10 cellular contexts compared by ENCODE assay signal in genomic region chr20:46084805-46085792, GRCh38. TPM values are rescaled to one million over a fixed set of nuclear protein-coding genes. Genes with fewer than 3 reads are reported as not detected.
DNase-seq lines count a peak whose midpoint lies in the region; ATAC-seq, FAIRE-seq and TF ChIP-seq lines count a peak whose summit lies in the region.
"Had no signal": no experiment of that assay in that cellular context is flagged by ENCODE, and none has a peak within 500 bp of the region (broad histone marks: within the 10 kb centered on the region; RNA-seq: fewer than 3 reads in every experiment).

No MANE protein-coding gene starts in this region.

- POLR2A ChIA-PET in IMR-90 (lab: Charles Lee; ENCODE audit: unreplicated experiment): no interaction called here
- POLR2A ChIA-PET in HepG2 (lab: Yijun Ruan, JAX): no interaction called here

- H4K5ac ChIP-seq in IMR-90 (ENCODE audit: low read depth, low read length): no peak overlapping the region

- peak in 1 of 2 experiments; percentile 48; a peak in 2 of 4 replicates for TF ChIP-seq EP300 in HepG2 (IDR thresholded peaks at IDR 0.05; ENCODE audit: low read depth in 2 of 2, low read length in 2 of 2)
- no peak for TF ChIP-seq EP300 in HepG2 (CRISPR knock-in tag; IDR thresholded peaks at IDR 0.05; ENCODE audit: borderline replicate concordance)
- TF ChIP-seq EP300 in suprapubic skin (IDR thresholded peaks at IDR 0.05): no peak

- peaks cover 73% of the 10 kb centered on the region for H4K20me1 ChIP-seq in IMR-90 (ENCODE audit: insufficient read depth, low read length)
- peaks cover 79% of the 10 kb centered on the region for H4K20me1 ChIP-seq in HepG2 (ENCODE audit: insufficient read depth, low read length)

- in situ Hi-C loops in IMR-90 (cut with MboI; ENCODE audit: low sequenced_read_pairs) (no loop called here), HepG2 (cut with HindIII; ENCODE audit: extremely low pct_ligation_motif_present, low pct_unique_long_range_greater_than_20kb) (loop anchor here (5.0 kb wide), 1 partner anchor 63 kb away; no protein-coding TSS in a partner anchor)

- BruUV-seq in IMR-90 (replicated peaks; lab: Mats Ljungman, UMichigan) (no TSS peak), HepG2 (replicated peaks; lab: Mats Ljungman, UMichigan) (no TSS peak)

- H3K27ac ChIP-seq in IMR-90 (ENCODE audit: insufficient read depth, low read length) (no peak overlapping the region), HepG2 (ENCODE audit: extremely low read length, insufficient read depth, low read length) (no peak overlapping the region), suprapubic skin (no peak overlapping the region)

- H3K4me2 ChIP-seq in IMR-90 (ENCODE audit: low read depth, low read length) (peak overlapping the region; percentile 65), HepG2 (ENCODE audit: low read depth, low read length) (peak overlapping the region; percentile 16; the same call in 1 of the 2 replicates)

- H2BK20ac ChIP-seq in IMR-90 (ENCODE audit: low read depth, low read length): no peak overlapping the region

- peak; percentile 25 for DNase-seq in AG20443 (ENCODE audit: low spot score)
- peak; percentile 42 for DNase-seq in IMR-90
- DNase-seq in SHP77 (lab: John Stamatoyannopoulos, UW): peak; percentile 13 to 24
- DNase-seq in HepG2 (ENCODE audit: low spot score): peak; percentile 73
- no peak for DNase-seq in HK-2 (ENCODE audit: unreplicated experiment)
- DNase-seq in medulla oblongata (ENCODE audit: extremely low spot score): no peak
- no peak for DNase-seq in suprapubic skin (ENCODE audit: low spot score in 2 of 2)
- DNase-seq: kidney; stimulated activated CD4-positive, alpha-beta T cell treated with anti-CD3 and anti-CD28 coated beads, Interleukin-12 subunit alpha, Interleukin-12 subunit beta, amount 100 ng/mL, for 4 hours had no signal

- H3K4me1 ChIP-seq in IMR-90 (ENCODE audit: control insufficient read depth, insufficient read depth, low read length) (peaks cover 7% of the 10 kb centered on the region), HepG2 (ENCODE audit: insufficient read depth, low read length) (peaks cover 46% of the 10 kb centered on the region), suprapubic skin (peaks cover 68% of the 10 kb centered on the region)

- H3K9ac ChIP-seq in IMR-90 (ENCODE audit: low read depth, low read length) (no peak overlapping the region), HepG2 (ENCODE audit: insufficient read depth, low read depth, low read length) (no peak overlapping the region)

- no peak overlapping the region for H2AK9ac ChIP-seq in IMR-90 (replicated peaks; ENCODE audit: low read depth, low read length, poor library complexity)

- H3K56ac ChIP-seq in IMR-90 (ENCODE audit: extremely low read depth, insufficient read depth, low read length): no peak overlapping the region

- TF ChIP-seq RAD21 in IMR-90 (IDR thresholded peaks at IDR 0.05; ENCODE audit: low read length): no peak
- TF ChIP-seq RAD21 in HepG2 (CRISPR knock-in tag; IDR thresholded peaks at IDR 0.05): no peak

- H4K8ac ChIP-seq in IMR-90 (ENCODE audit: low read depth in 2 of 2, low read length in 2 of 2): no peak overlapping the region

- H3K4me3 ChIP-seq in IMR-90 (ENCODE audit: insufficient read depth, low read depth, low read length) (no peak overlapping the region), HepG2 (replicated peaks in 1 of 3; ENCODE audit: insufficient read depth in 1 of 3, low read depth in 2 of 3, low read length in 3 of 3) (no peak overlapping the region), suprapubic skin (no peak overlapping the region)

- no peaks in the 10 kb centered on the region for H3K27me3 ChIP-seq in IMR-90 (ENCODE audit: control insufficient read depth, insufficient read depth, low read length)
- H3K27me3 ChIP-seq in HepG2 (ENCODE audit: control insufficient read depth in 1 of 2, insufficient read depth in 2 of 2, low read length in 2 of 2): no peaks in the 10 kb centered on the region; a peak in 1 of 5 replicates
- H3K27me3 ChIP-seq in suprapubic skin: no peaks in the 10 kb centered on the region

- peaks cover 17 to 55% of the 10 kb centered on the region in 2 experiments for H3K79me1 ChIP-seq in IMR-90 (ENCODE audit: low read depth in 1 of 2, low read length in 2 of 2)

- TF ChIP-seq CTCF in IMR-90 (conservative IDR thresholded peaks at IDR 0.05; ENCODE audit: low read depth, low read length) (no peak), HepG2 (CRISPR knock-in tag; IDR thresholded peaks at IDR 0.05) (no peak), suprapubic skin (IDR thresholded peaks at IDR 0.05) (no peak)

- H3K36me3 ChIP-seq in IMR-90 (ENCODE audit: control insufficient read depth, insufficient read depth, low read length) (no peaks in the 10 kb centered on the region), HepG2 (replicated peaks in 1 of 2; ENCODE audit: control insufficient read depth in 1 of 2, insufficient read depth in 2 of 2, low read length in 2 of 2) (peaks cover 0 to 1% of the 10 kb centered on the region in 2 experiments; a peak in 2 of 5 replicates), suprapubic skin (no peaks in the 10 kb centered on the region)

- H3K9me1 ChIP-seq in IMR-90 (ENCODE audit: insufficient read depth, low read length): peaks cover 10% of the 10 kb centered on the region; the same call in 1 of the 2 replicates

- no peak overlapping the region for H2AK5ac ChIP-seq in IMR-90 (ENCODE audit: low read depth, low read length)

- H3K14ac ChIP-seq in IMR-90 (replicated peaks; ENCODE audit: low read depth, low read length): no peak overlapping the region

- dilution Hi-C loops in IMR-90 (cut with HindIII; ENCODE audit: low sequenced_read_pairs, unreplicated experiment): no loop called here

- peak overlapping the region; percentile 42 for H2BK5ac ChIP-seq in IMR-90 (ENCODE audit: low read depth, low read length, poor library complexity, severe bottlenecking)

- H2BK15ac ChIP-seq in IMR-90 (ENCODE audit: low read depth, low read length): no peak overlapping the region

- no peak for FAIRE-seq in HepG2 (lab: Jason Lieb, UNC)
- FAIRE-seq: kidney had no signal

- H3K79me2 ChIP-seq in HepG2 (ENCODE audit: insufficient read depth, low read length): peaks cover 93% of the 10 kb centered on the region

- CTCF ChIA-PET in IMR-90 (lab: Yijun Ruan, JAX): no interaction called here
- CTCF ChIA-PET in HepG2 (lab: Yijun Ruan, JAX; ENCODE audit: low intra/inter-chr PET ratio, low total read pairs): interaction anchor here (4.9 kb wide), 1 partner anchor 71 kb away, joined by 27 read pairs; no protein-coding TSS in a partner anchor

- H2AFZ ChIP-seq in IMR-90 (replicated peaks; ENCODE audit: low read length, poor library complexity) (no peak overlapping the region), HepG2 (ENCODE audit: low read length) (no peak overlapping the region)

- H3K23ac ChIP-seq in IMR-90 (ENCODE audit: low read depth, low read length): no peak overlapping the region

- no peak overlapping the region for H3K4ac ChIP-seq in IMR-90 (ENCODE audit: low read depth, low read length)

- no peak for ATAC-seq in IMR-90 (ENCODE audit: low read depth)
- ATAC-seq in HepG2: no peak
- ATAC-seq in HG02678 (IDR thresholded peaks at IDR 0.05; ENCODE audit: unreplicated experiment): no peak

- H3K18ac ChIP-seq in IMR-90 (ENCODE audit: low read depth, low read length): no peak overlapping the region

- H3K9me3 ChIP-seq in IMR-90 (ENCODE audit: control insufficient read depth, insufficient read depth, low read length) (no peaks in the 10 kb centered on the region), HepG2 (ENCODE audit: low read length) (no peaks in the 10 kb centered on the region), suprapubic skin (no peaks in the 10 kb centered on the region)

- 82% methylated on average over 3 of the region's 6 CpGs; no CpG with 5 or more reads in 1 of the 2 experiments for WGBS in IMR-90 (ENCODE audit: extremely low coverage in 2 of 2, insufficient read length in 1 of 2), 2 experiments
- WGBS in HepG2 (ENCODE audit: low lambda C conversion rate): 68% methylated on average over 6 of the region's 6 CpGs
- WGBS in suprapubic skin: 59% methylated on average over 6 of the region's 6 CpGs

- no peak for TF ChIP-seq POLR2A in IMR-90 (IDR thresholded peaks at IDR 0.05; ENCODE audit: low read depth, low read length)
- 0 out of 4 replicates have a peak, but pooled peaks of 1 of the 2 experiments have one; percentile 12 for TF ChIP-seq POLR2A in HepG2 (IDR thresholded peaks at IDR 0.05; ENCODE audit: insufficient read depth in 1 of 2, low read depth in 2 of 2, low read length in 2 of 2)
- no peak for TF ChIP-seq POLR2A in suprapubic skin (IDR thresholded peaks at IDR 0.05)

- H4K91ac ChIP-seq in IMR-90 (ENCODE audit: insufficient read depth, low read depth, low read length): no peak overlapping the region

- intact Hi-C loops in IMR-90 (cut with micrococcal nuclease): loop anchor here (2.0 to 10.0 kb wide), 4 partner anchors 14 to 310 kb away; partner anchors contain the start of gene ZNF335
- intact Hi-C loops in HepG2 (cut with micrococcal nuclease; ENCODE audit: unreplicated experiment): loop anchor here (5.0 kb wide), 1 partner anchor 113 kb away; the partner anchor contains the start of gene ZNF335

- H2BK120ac ChIP-seq in IMR-90 (ENCODE audit: low read depth, low read length): no peak overlapping the region

RNA-seq across cellular contexts. Expression of gene NCOA5, which starts 4.7 kb away (rescaled TPM):
- total RNA-seq in IMR-90 (2012; rRNA removed): 20.6 and 22.5 TPM in 2 replicates
- polyA plus RNA-seq in IMR-90 (2012; rRNA removed): 17.0 and 17.4 TPM in 2 replicates
- polyA plus RNA-seq in IMR-90 (2012; cell fraction: cytosol; rRNA removed): 9.2 and 9.5 TPM in 2 replicates
- polyA plus RNA-seq in IMR-90 (2012; cell fraction: nucleus; rRNA removed; ENCODE audit: low replicate concordance): 20.7 and 35.7 TPM in 2 replicates
- 28.4 and 37.7 TPM in 2 replicates for total RNA-seq in HepG2 (2016; rRNA removed; fragmentation: Illumina TruSeq; extraction: Trizol)
- total RNA-seq in HepG2 (2016; cell fraction: cytosol; rRNA removed; fragmentation: Illumina TruSeq; extraction: Trizol; ENCODE audit: low read depth): 5.3 and 5.8 TPM in 2 replicates
- total RNA-seq in HepG2 (2016; cell fraction: insoluble cytoplasmic fraction; rRNA removed; fragmentation: Illumina TruSeq; extraction: Trizol): 27.1 and 29.5 TPM in 2 replicates
- 12.8 and 13.5 TPM in 2 replicates for total RNA-seq in HepG2 (2016; cell fraction: membrane; rRNA removed; fragmentation: Illumina TruSeq; extraction: Trizol)
- 18.5 and 23.8 TPM in 2 replicates for total RNA-seq in HepG2 (2016; cell fraction: nucleus; rRNA removed; fragmentation: Illumina TruSeq; extraction: Trizol)
- polyA plus RNA-seq in HepG2 (2011; rRNA removed): 16.5 and 17.5 TPM in 2 replicates
- polyA plus RNA-seq in HepG2 (2011; cell fraction: cytosol; rRNA removed): 11.8 and 14.3 TPM in 2 replicates
- polyA plus RNA-seq in HepG2 (2011; cell fraction: nucleus; rRNA removed): 22.9 and 23.8 TPM in 2 replicates
- polyA plus RNA-seq in HepG2 (2012): 17.3 and 18.5 TPM in 2 replicates
- polyA plus RNA-seq in HepG2 (2016; cell fraction: cytosol; fragmentation: Illumina TruSeq; extraction: Trizol; ENCODE audit: low read depth): 3.4 and 3.9 TPM in 2 replicates
- polyA plus RNA-seq in HepG2 (2016; cell fraction: insoluble cytoplasmic fraction; fragmentation: Illumina TruSeq; extraction: Trizol; ENCODE audit: low read depth): 39.8 and 50.1 TPM in 2 replicates
- 9.4 and 9.8 TPM in 2 replicates for polyA plus RNA-seq in HepG2 (2016; cell fraction: membrane; fragmentation: Illumina TruSeq; extraction: Trizol; ENCODE audit: low read depth)
- polyA plus RNA-seq in HepG2 (2016; cell fraction: nucleus; fragmentation: Illumina TruSeq; extraction: Trizol; ENCODE audit: insufficient read depth, low read depth): 57.0 and 60.2 TPM in 2 replicates
- 16.8 and 41.9 TPM in 2 replicates for polyA minus RNA-seq in HepG2 (2011; rRNA and poly(A)+ RNA removed; ENCODE audit: low replicate concordance)
- polyA minus RNA-seq in HepG2 (2011; cell fraction: cytosol; rRNA and poly(A)+ RNA removed): 10.9 and 12.0 TPM in 2 replicates
- polyA minus RNA-seq in HepG2 (2011; cell fraction: nucleus; rRNA and poly(A)+ RNA removed): 17.4 TPM in 2 replicates
- 10 to 100 TPM; 23.2 to 30.1 (median 25.2) TPM for total RNA-seq in suprapubic skin

RNA-seq across cellular contexts. Expression of gene CD40, which starts 33.0 kb away (rescaled TPM):
- total RNA-seq in IMR-90 (2012; rRNA removed) (0.28 and 0.36 TPM in 2 replicates), HepG2 (2016; rRNA removed; fragmentation: Illumina TruSeq; extraction: Trizol) (2.2 and 4.6 TPM in 2 replicates), suprapubic skin (10 to 100 TPM; 12.9 to 30.6 (median 17.2) TPM)
- polyA plus RNA-seq in IMR-90 (2012; rRNA removed) (0.52 and 0.92 TPM in 2 replicates), HepG2 (2011; rRNA removed) (13.4 TPM in 2 replicates)
- 0.62 and 1.2 TPM in 2 replicates for polyA plus RNA-seq in IMR-90 (2012; cell fraction: cytosol; rRNA removed)
- 1.1 and 1.6 TPM in 2 replicates for polyA plus RNA-seq in IMR-90 (2012; cell fraction: nucleus; rRNA removed; ENCODE audit: low replicate concordance)
- total RNA-seq in HepG2 (2016; cell fraction: cytosol; rRNA removed; fragmentation: Illumina TruSeq; extraction: Trizol; ENCODE audit: low read depth): 1.6 and 2.0 TPM in 2 replicates
- 2.5 and 4.5 TPM in 2 replicates for total RNA-seq in HepG2 (2016; cell fraction: insoluble cytoplasmic fraction; rRNA removed; fragmentation: Illumina TruSeq; extraction: Trizol)
- 2.7 and 3.4 TPM in 2 replicates for total RNA-seq in HepG2 (2016; cell fraction: membrane; rRNA removed; fragmentation: Illumina TruSeq; extraction: Trizol)
- total RNA-seq in HepG2 (2016; cell fraction: nucleus; rRNA removed; fragmentation: Illumina TruSeq; extraction: Trizol): 4.5 and 5.3 TPM in 2 replicates
- polyA plus RNA-seq in HepG2 (2011; cell fraction: cytosol; rRNA removed): 10.3 and 14.5 TPM in 2 replicates
- polyA plus RNA-seq in HepG2 (2011; cell fraction: nucleus; rRNA removed): 11.5 and 13.3 TPM in 2 replicates
- 5.5 and 6.2 TPM in 2 replicates for polyA plus RNA-seq in HepG2 (2012)
- 1.8 and 2.2 TPM in 2 replicates for polyA plus RNA-seq in HepG2 (2016; cell fraction: cytosol; fragmentation: Illumina TruSeq; extraction: Trizol; ENCODE audit: low read depth)
- 2.2 and 2.6 TPM in 2 replicates for polyA plus RNA-seq in HepG2 (2016; cell fraction: insoluble cytoplasmic fraction; fragmentation: Illumina TruSeq; extraction: Trizol; ENCODE audit: low read depth)
- 1.6 and 2.6 TPM in 2 replicates for polyA plus RNA-seq in HepG2 (2016; cell fraction: membrane; fragmentation: Illumina TruSeq; extraction: Trizol; ENCODE audit: low read depth)
- 7.9 and 9.2 TPM in 2 replicates for polyA plus RNA-seq in HepG2 (2016; cell fraction: nucleus; fragmentation: Illumina TruSeq; extraction: Trizol; ENCODE audit: insufficient read depth, low read depth)
- polyA minus RNA-seq in HepG2 (2011; rRNA and poly(A)+ RNA removed; ENCODE audit: low replicate concordance): 0.70 and 6.5 TPM in 2 replicates
- polyA minus RNA-seq in HepG2 (2011; cell fraction: cytosol; rRNA and poly(A)+ RNA removed): 3.3 and 4.0 TPM in 2 replicates
- polyA minus RNA-seq in HepG2 (2011; cell fraction: nucleus; rRNA and poly(A)+ RNA removed): 4.8 and 5.8 TPM in 2 replicates

RNA-seq across cellular contexts. Expression of gene SLC12A5, which starts 56.1 kb away (rescaled TPM):
- total RNA-seq in IMR-90 (2012; rRNA removed) (not detected in 2 replicates), HepG2 (2016; rRNA removed; fragmentation: Illumina TruSeq; extraction: Trizol) (5.3 and 5.4 TPM in 2 replicates), suprapubic skin (under 1 TPM in 1 of 4 donors, not detected in 3; 0.40 TPM)
- polyA plus RNA-seq in IMR-90 (2012; rRNA removed) (2.2 and 3.4 TPM in 2 replicates), HepG2 (2011; rRNA removed) (4.3 and 5.6 TPM in 2 replicates)
- polyA plus RNA-seq in IMR-90 (2012; cell fraction: cytosol; rRNA removed): 11.3 and 18.7 TPM in 2 replicates
- 0.50 and 1.8 TPM in 2 replicates for polyA plus RNA-seq in IMR-90 (2012; cell fraction: nucleus; rRNA removed; ENCODE audit: low replicate concordance)
- total RNA-seq in HepG2 (2016; cell fraction: cytosol; rRNA removed; fragmentation: Illumina TruSeq; extraction: Trizol; ENCODE audit: low read depth): 2.8 and 4.0 TPM in 2 replicates
- total RNA-seq in HepG2 (2016; cell fraction: insoluble cytoplasmic fraction; rRNA removed; fragmentation: Illumina TruSeq; extraction: Trizol): 4.2 and 4.4 TPM in 2 replicates
- total RNA-seq in HepG2 (2016; cell fraction: membrane; rRNA removed; fragmentation: Illumina TruSeq; extraction: Trizol): 3.5 and 4.1 TPM in 2 replicates
- 3.0 and 3.9 TPM in 2 replicates for total RNA-seq in HepG2 (2016; cell fraction: nucleus; rRNA removed; fragmentation: Illumina TruSeq; extraction: Trizol)
- 4.5 and 6.3 TPM in 2 replicates for polyA plus RNA-seq in HepG2 (2011; cell fraction: cytosol; rRNA removed)
- polyA plus RNA-seq in HepG2 (2011; cell fraction: nucleus; rRNA removed): 6.0 and 6.2 TPM in 2 replicates
- 12.9 and 15.9 TPM in 2 replicates for polyA plus RNA-seq in HepG2 (2012)
- polyA plus RNA-seq in HepG2 (2016; cell fraction: cytosol; fragmentation: Illumina TruSeq; extraction: Trizol; ENCODE audit: low read depth): 27.8 and 30.6 TPM in 2 replicates
- polyA plus RNA-seq in HepG2 (2016; cell fraction: insoluble cytoplasmic fraction; fragmentation: Illumina TruSeq; extraction: Trizol; ENCODE audit: low read depth): 18.0 and 19.7 TPM in 2 replicates
- 33.5 and 42.8 TPM in 2 replicates for polyA plus RNA-seq in HepG2 (2016; cell fraction: membrane; fragmentation: Illumina TruSeq; extraction: Trizol; ENCODE audit: low read depth)
- polyA plus RNA-seq in HepG2 (2016; cell fraction: nucleus; fragmentation: Illumina TruSeq; extraction: Trizol; ENCODE audit: insufficient read depth, low read depth): 14.1 and 18.5 TPM in 2 replicates
- 2.3 and 2.5 TPM in 2 replicates for polyA minus RNA-seq in HepG2 (2011; rRNA and poly(A)+ RNA removed; ENCODE audit: low replicate concordance)
- 1.7 and 1.8 TPM in 2 replicates for polyA minus RNA-seq in HepG2 (2011; cell fraction: cytosol; rRNA and poly(A)+ RNA removed)
- polyA minus RNA-seq in HepG2 (2011; cell fraction: nucleus; rRNA and poly(A)+ RNA removed): 3.5 and 3.7 TPM in 2 replicates

Comparison
In these comparisons a context has a peak if more than half of its experiments do, and no peak if none do; other contexts are left out.
1. DNase-seq: peak in AG20443 (single experiment), IMR-90 (single experiment), SHP77 (2 of 2) and HepG2 (single experiment); none in HK-2 (single experiment), medulla oblongata (single experiment) and suprapubic skin (0 of 2).